Comparison of ENCODE assay signal across 18 cellular contexts in the genomic region with DNA sequence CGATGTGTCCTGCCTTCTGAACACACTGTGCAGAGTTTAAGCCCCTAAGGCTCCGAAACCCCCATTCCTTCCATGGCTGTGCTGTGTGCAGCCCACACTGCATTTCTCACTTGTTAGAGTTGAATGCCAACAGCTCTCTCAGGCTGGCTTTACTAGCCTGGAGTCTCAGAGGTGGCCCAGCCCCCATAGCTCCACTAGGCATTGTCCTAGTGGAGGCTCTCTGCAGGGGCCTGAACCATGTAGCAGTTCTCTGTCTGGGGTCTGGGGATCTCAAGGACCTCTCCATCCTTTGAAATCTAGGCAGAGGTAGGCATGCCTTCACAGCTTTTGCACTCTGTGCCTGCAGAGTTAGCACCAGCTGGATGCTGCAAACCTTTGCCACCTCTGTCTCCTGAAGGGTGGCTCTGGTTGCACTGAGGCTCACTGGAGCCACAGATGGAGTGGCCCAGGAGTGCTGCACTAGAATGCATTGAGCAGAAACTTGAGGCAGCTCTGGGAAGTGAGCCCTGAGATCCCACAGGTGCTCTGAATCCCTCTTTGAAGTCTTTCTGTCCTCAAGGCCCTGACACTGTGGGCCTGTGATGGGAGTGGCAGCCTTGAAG.
DNase-seq lines count a peak whose midpoint lies in the region; ATAC-seq, FAIRE-seq and TF ChIP-seq lines count a peak whose summit lies in the region.
"Had no signal": no experiment of that assay in that cellular context is flagged by ENCODE, and none has a peak within 500 bp of the region (broad histone marks: within the 10 kb centered on the region; RNA-seq: fewer than 3 reads in every experiment).

No MANE protein-coding gene starts in this region.

- WGBS in gastroesophageal sphincter (ENCODE audit: low coverage in 1 of 2), 2 donors: 91 to 94% methylated on average over 2 of the region's 2 CpGs

- FAIRE-seq in bronchial epithelial cell (lab: Jason Lieb, UNC): peak; percentile 40
- FAIRE-seq: A204.1, H1, HTR-8/SVneo had no signal

- H3K9me3 Mint-ChIP-seq in stimulated activated effector memory CD8-positive, alpha-beta T cell treated with anti-CD3 and anti-CD28 coated beads, Interleukin-12 subunit alpha, Interleukin-12 subunit beta, amount 100 ng/mL, for 72 hours: no peaks in the 10 kb centered on the region
- H3K9me3 Mint-ChIP-seq in activated naive CD4-positive, alpha-beta T cell treated with anti-CD3 and anti-CD28 coated beads, Interleukin-2, amount 50 U/mL, for 72 hours: peaks cover 10 to 11% of the 10 kb centered on the region in 2 donors
- H3K9me3 Mint-ChIP-seq: CD4-positive, alpha-beta T cell; H9 had no signal

- no peaks in the 10 kb centered on the region for H3K27me3 ChIP-seq in bronchial epithelial cell (ENCODE audit: control insufficient read depth, insufficient read depth, low read length)
- H3K27me3 ChIP-seq in gastroesophageal sphincter: no peaks in the 10 kb centered on the region
- H3K27me3 ChIP-seq: BE2C had no signal

- no peaks in the 10 kb centered on the region for H3K36me3 Mint-ChIP-seq in stimulated activated effector memory CD8-positive, alpha-beta T cell treated with anti-CD3 and anti-CD28 coated beads, Interleukin-12 subunit alpha, Interleukin-12 subunit beta, amount 100 ng/mL, for 72 hours
- no peaks in the 10 kb centered on the region for H3K36me3 Mint-ChIP-seq in activated naive CD4-positive, alpha-beta T cell treated with anti-CD3 and anti-CD28 coated beads, Interleukin-2, amount 50 U/mL, for 72 hours

- no peak overlapping the region for H3K27ac Mint-ChIP-seq in stimulated activated effector memory CD8-positive, alpha-beta T cell treated with anti-CD3 and anti-CD28 coated beads, Interleukin-12 subunit alpha, Interleukin-12 subunit beta, amount 100 ng/mL, for 72 hours
- H3K27ac Mint-ChIP-seq in activated naive CD4-positive, alpha-beta T cell treated with anti-CD3 and anti-CD28 coated beads, Interleukin-2, amount 50 U/mL, for 72 hours: no peak overlapping the region
- H3K27ac Mint-ChIP-seq: CD4-positive, alpha-beta T cell had no signal

- no peak overlapping the region for H3K4me3 Mint-ChIP-seq in stimulated activated effector memory CD8-positive, alpha-beta T cell treated with anti-CD3 and anti-CD28 coated beads, Interleukin-12 subunit alpha, Interleukin-12 subunit beta, amount 100 ng/mL, for 72 hours
- H3K4me3 Mint-ChIP-seq: CD4-positive, alpha-beta T cell; H9 had no signal

- no peak for TF ChIP-seq EP300 in gastroesophageal sphincter (IDR thresholded peaks at IDR 0.05)

- DNase-seq in bronchial epithelial cell (ENCODE audit: low read depth): no peak
- no peak for DNase-seq in stimulated activated effector memory CD8-positive, alpha-beta T cell treated with anti-CD3 and anti-CD28 coated beads, Interleukin-12 subunit alpha, Interleukin-12 subunit beta, amount 100 ng/mL, for 72 hours (ENCODE audit: low spot score in 2 of 2)
- no peak for DNase-seq in activated naive CD4-positive, alpha-beta T cell treated with anti-CD3 and anti-CD28 coated beads, Interleukin-2, amount 50 U/mL, for 72 hours (ENCODE audit: low spot score in 2 of 2)
- DNase-seq: ACHN; BE2C; C1 segment of cervical spinal cord; CD4-positive, alpha-beta T cell; DMS153; DMS79 treated with DMSO at 0.1 percent for 48 hours; GF-D8; H9; IMR-90 had no signal

- peaks cover 0 to 9% (median 3%) of the 10 kb centered on the region in 3 donors for H3K4me1 ChIP-seq in gastroesophageal sphincter

- no peak for TF ChIP-seq POLR2A in gastroesophageal sphincter (IDR thresholded peaks at IDR 0.05)

- no peak overlapping the region for H3K27ac ChIP-seq in gastroesophageal sphincter

- H3K36me3 ChIP-seq in bronchial epithelial cell (ENCODE audit: control insufficient read depth, insufficient read depth, low read length): no peaks in the 10 kb centered on the region
- peaks cover 0 to 7% of the 10 kb centered on the region in 2 donors for H3K36me3 ChIP-seq in gastroesophageal sphincter
- H3K36me3 ChIP-seq: BE2C had no signal

- H3K4me3 ChIP-seq in bronchial epithelial cell (ENCODE audit: low read depth, low read length) (no peak overlapping the region), gastroesophageal sphincter (no peak overlapping the region)

- TF ChIP-seq CTCF in bronchial epithelial cell (IDR thresholded peaks at IDR 0.05; ENCODE audit: insufficient read depth, low read length, severe bottlenecking) (no peak), gastroesophageal sphincter (IDR thresholded peaks at IDR 0.05) (no peak)

- H3K9me3 ChIP-seq in gastroesophageal sphincter: no peaks in the 10 kb centered on the region
- H3K9me3 ChIP-seq: BE2C had no signal

- ATAC-seq in gastroesophageal sphincter (peak; percentile 16), GM19395 (IDR thresholded peaks at IDR 0.05; ENCODE audit: unreplicated experiment) (no peak), GM21786 (IDR thresholded peaks at IDR 0.05; ENCODE audit: unreplicated experiment) (no peak)
- peak; percentile 58 for ATAC-seq in stimulated activated effector memory CD8-positive, alpha-beta T cell treated with anti-CD3 and anti-CD28 coated beads, Interleukin-12 subunit alpha, Interleukin-12 subunit beta, amount 100 ng/mL, for 72 hours
- no peak for ATAC-seq in activated naive CD4-positive, alpha-beta T cell treated with anti-CD3 and anti-CD28 coated beads, Interleukin-2, amount 50 U/mL, for 72 hours

- no peaks in the 10 kb centered on the region for H3K4me1 Mint-ChIP-seq in stimulated activated effector memory CD8-positive, alpha-beta T cell treated with anti-CD3 and anti-CD28 coated beads, Interleukin-12 subunit alpha, Interleukin-12 subunit beta, amount 100 ng/mL, for 72 hours
- H3K4me1 Mint-ChIP-seq: H9 had no signal

Comparison
In these comparisons a context has a peak if more than half of its experiments do, and no peak if none do; other contexts are left out.
1. ATAC-seq: peak in gastroesophageal sphincter (single experiment) and stimulated activated effector memory CD8-positive, alpha-beta T cell treated with anti-CD3 and anti-CD28 coated beads, Interleukin-12 subunit alpha, Interleukin-12 subunit beta, amount 100 ng/mL, for 72 hours (single experiment); none in GM19395 (single experiment), GM21786 (single experiment) and activated naive CD4-positive, alpha-beta T cell treated with anti-CD3 and anti-CD28 coated beads, Interleukin-2, amount 50 U/mL, for 72 hours (0 of 2).